Comparison of ENCODE assay signal across 23 cellular contexts in the genomic region with DNA sequence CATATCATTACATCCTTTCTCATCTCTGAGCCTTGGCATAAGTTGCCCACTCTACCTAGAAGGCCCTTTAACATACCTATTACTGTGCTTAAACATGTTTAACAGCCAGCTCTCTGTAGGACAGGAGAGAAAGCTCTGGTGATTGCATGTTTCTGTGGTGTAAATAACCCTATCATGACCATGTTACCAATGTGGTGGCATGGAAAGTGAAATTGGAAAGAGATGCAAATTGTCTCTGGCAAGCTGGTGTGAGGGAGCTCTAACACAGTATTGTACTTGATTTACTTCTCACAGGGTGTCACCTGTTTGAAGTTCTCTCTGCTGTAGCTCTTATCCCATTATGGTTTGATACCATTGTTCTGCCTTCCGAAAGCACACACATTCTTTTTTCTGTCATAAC.
DNase-seq lines count a peak whose midpoint lies in the region; ATAC-seq and TF ChIP-seq lines count a peak whose summit lies in the region.
"Had no signal": no experiment of that assay in that cellular context is flagged by ENCODE, and none has a peak within 500 bp of the region (broad histone marks: within the 10 kb centered on the region; RNA-seq: fewer than 3 reads in every experiment).

No MANE protein-coding gene starts in this region.

- H3K27ac ChIP-seq in spleen = no peak overlapping the region
- H3K27ac ChIP-seq: heart right ventricle, KMS-11, uterus had no signal

- ATAC-seq in GM18907 (IDR thresholded peaks at IDR 0.05; ENCODE audit: unreplicated experiment) (peak; percentile 95), GM21528 (IDR thresholded peaks at IDR 0.05; ENCODE audit: low FRiP score, unreplicated experiment) (peak; percentile 66), HG03159 (IDR thresholded peaks at IDR 0.05; ENCODE audit: unreplicated experiment) (peak; percentile 81)
- ATAC-seq: activated CD8-positive, alpha-beta memory T cell treated with anti-CD3 and anti-CD28 coated beads, Interleukin-2, amount 10 ng/mL, durations not matched to agents 7 days and 5 days; heart right ventricle; mucosa of descending colon had no signal

- no peak for TF ChIP-seq POLR2A in spleen (IDR thresholded peaks at IDR 0.05)

- WGBS in spleen, 5 donors = 90 to 100% (median 97%) methylated on average over 1 of the region's 1 CpG

- TF ChIP-seq CTCF in GM12865 (IDR thresholded peaks at IDR 0.05; ENCODE audit: insufficient read depth, low read depth, low read length, missing control alignments) (no peak), spleen (IDR thresholded peaks at IDR 0.05 in 8 of 11, conservative IDR thresholded peaks at IDR 0.05 in 3 of 11) (no peak)

- DNase-seq in GM12865 (ENCODE audit: low read depth) = peak; percentile 16
- no peak for DNase-seq in spleen
- no peak for DNase-seq in central memory CD4-positive, alpha-beta T cell
- no peak for DNase-seq in nucleus accumbens (lab: John Stamatoyannopoulos, UW)
- DNase-seq in NCI-H345 treated with DMSO at 0.1 percent for 48 hours (lab: John Stamatoyannopoulos, UW; ENCODE audit: unreplicated experiment) = no peak
- DNase-seq: 8988T; activated CD4-positive, alpha-beta T cell treated with anti-CD3 and anti-CD28 coated beads for 4 hours; activated CD8-positive, alpha-beta memory T cell treated with anti-CD3 and anti-CD28 coated beads, Interleukin-2, amount 10 ng/mL, durations not matched to agents 7 days and 5 days; dermis blood vessel endothelial cell; heart right ventricle; HFFc6; immature natural killer cell; mucosa of descending colon; NCI-H1092 treated with DMSO at 0.1 percent for 48 hours; NCI-H2081; NCI-H524; stimulated activated CD4-positive, alpha-beta T cell treated with anti-CD3 and anti-CD28 coated beads, Interleukin-4, amount 100 ng/mL, for 24 hours; uterus had no signal

- no peaks in the 10 kb centered on the region for H3K4me1 ChIP-seq in spleen
- H3K4me1 ChIP-seq: heart right ventricle, uterus had no signal

- H3K4me3 ChIP-seq in GM12865 (ENCODE audit: low read depth, low read length) = no peak overlapping the region
- no peak overlapping the region for H3K4me3 ChIP-seq in spleen
- H3K4me3 ChIP-seq: heart right ventricle, mucosa of descending colon, smooth muscle cell, uterus had no signal

- H3K9me3 ChIP-seq in spleen = no peaks in the 10 kb centered on the region
- H3K9me3 ChIP-seq: heart right ventricle, mucosa of descending colon, uterus had no signal

- H3K36me3 ChIP-seq in spleen = no peaks in the 10 kb centered on the region
- H3K36me3 ChIP-seq: heart right ventricle, uterus had no signal

- intact Hi-C loops in spleen (cut with DNase I; ENCODE audit: low total_unique reads) = no loop called here

- no peaks in the 10 kb centered on the region for H3K27me3 ChIP-seq in spleen (replicated peaks in 1 of 7)
- H3K27me3 ChIP-seq: heart right ventricle, uterus had no signal
